1 cellular context compared by ENCODE assay signal in genomic region chr17:48293319-48294192, GRCh38.
TF ChIP-seq lines count a peak whose summit lies in the region.

No MANE protein-coding gene starts in this region.

TF ChIP-seq in WTC11, 78 proteins besides CTCF, POLR2A, EP300 and RAD21 (continued from another document):
- TF ChIP-seq HMGXB4 (CRISPR knock-in tag; IDR thresholded peaks at IDR 0.05) (no peak), RORB (CRISPR knock-in tag; IDR thresholded peaks at IDR 0.05) (no peak), SMAD3 (CRISPR knock-in tag; IDR thresholded peaks at IDR 0.05; ENCODE audit: borderline replicate concordance) (no peak), ELF4 (CRISPR knock-in tag; IDR thresholded peaks at IDR 0.05; ENCODE audit: low read depth) (no peak)
TF ChIP-seq in WTC11: peak in this region for 0.
